Comparison of ENCODE assay signal across 26 cellular contexts in genomic region chr12:124460771-124461170, GRCh38.
"Had no signal": no experiment of that assay in that cellular context is flagged by ENCODE, and none has a peak within 500 bp of the region (broad histone marks: within the 10 kb centered on the region; RNA-seq: fewer than 3 reads in every experiment).

No MANE protein-coding gene starts in this region.

- DNase-seq: activated CD4-positive, alpha-beta T cell treated with anti-CD3 and anti-CD28 coated beads for 36 hours; activated CD4-positive, CD25-positive, alpha-beta regulatory T cell; activated CD8-positive, alpha-beta memory T cell treated with anti-CD3 and anti-CD28 coated beads for 24 hours; activated effector memory CD4-positive, alpha-beta T cell treated with anti-CD3 and anti-CD28 coated beads, Interleukin-2, amount 50 U/mL, for 16 hours; activated naive CD4-positive, alpha-beta T cell treated with anti-CD3 and anti-CD28 coated beads for 36 hours; amniotic stem cell; caudate nucleus; endodermal cell; foreskin keratinocyte; kidney glomerular epithelial cell; retina; stimulated activated CD4-positive, alpha-beta T cell treated with anti-CD3 and anti-CD28 coated beads, Interleukin-15, amount 100 ng/mL, for 24 hours; stimulated activated CD4-positive, alpha-beta T cell treated with anti-CD3 and anti-CD28 coated beads, Interleukin-2, amount 100 ng/mL, for 24 hours; stimulated activated naive CD4-positive, alpha-beta T cell; T-helper 2 cell; tibial artery had no signal

- H3K27ac ChIP-seq: foreskin keratinocyte, heart left ventricle, left lung, neutrophil, prostate gland, suprapubic skin, tibial artery had no signal

- ATAC-seq: activated CD4-positive, alpha-beta T cell treated with anti-CD3 and anti-CD28 coated beads for 36 hours; esophagus mucosa; foreskin keratinocyte; heart left ventricle; left lung; SK-N-SH treated with all-trans-retinoic acid at 6 μM for 48 hours had no signal

- H3K36me3 ChIP-seq: neutrophil had no signal

- H3K9me3 ChIP-seq: left lung, neutrophil, prostate gland, suprapubic skin, tibial artery had no signal

- H3K4me3 Mint-ChIP-seq: activated CD4-positive, alpha-beta T cell treated with anti-CD3 and anti-CD28 coated beads for 36 hours; activated naive CD4-positive, alpha-beta T cell treated with anti-CD3 and anti-CD28 coated beads for 36 hours; dendritic cell treated with granulocyte-macrophage colony-stimulating factor and Interleukin-4, amounts not matched to agents 40 ng/mL and 50 ng/mL, for 4 days; endodermal cell; nephron had no signal

- H3K27me3 ChIP-seq: foreskin keratinocyte, heart left ventricle, left lung, neutrophil, suprapubic skin, tibial artery had no signal

- H3K4me3 ChIP-seq: heart left ventricle, left lung, prostate gland, smooth muscle cell, suprapubic skin, tibial artery had no signal

- H3K27ac Mint-ChIP-seq: activated CD4-positive, alpha-beta T cell treated with anti-CD3 and anti-CD28 coated beads for 36 hours; activated naive CD4-positive, alpha-beta T cell treated with anti-CD3 and anti-CD28 coated beads for 36 hours; dendritic cell treated with granulocyte-macrophage colony-stimulating factor and Interleukin-4, amounts not matched to agents 40 ng/mL and 50 ng/mL, for 4 days; endodermal cell had no signal

- H3K4me1 ChIP-seq: prostate gland had no signal

- H3K27me3 Mint-ChIP-seq: activated CD4-positive, alpha-beta T cell treated with anti-CD3 and anti-CD28 coated beads for 36 hours had no signal

- H3K9me3 Mint-ChIP-seq: dendritic cell treated with granulocyte-macrophage colony-stimulating factor and Interleukin-4, amounts not matched to agents 40 ng/mL and 50 ng/mL, for 4 days had no signal
